In the genomic region with DNA sequence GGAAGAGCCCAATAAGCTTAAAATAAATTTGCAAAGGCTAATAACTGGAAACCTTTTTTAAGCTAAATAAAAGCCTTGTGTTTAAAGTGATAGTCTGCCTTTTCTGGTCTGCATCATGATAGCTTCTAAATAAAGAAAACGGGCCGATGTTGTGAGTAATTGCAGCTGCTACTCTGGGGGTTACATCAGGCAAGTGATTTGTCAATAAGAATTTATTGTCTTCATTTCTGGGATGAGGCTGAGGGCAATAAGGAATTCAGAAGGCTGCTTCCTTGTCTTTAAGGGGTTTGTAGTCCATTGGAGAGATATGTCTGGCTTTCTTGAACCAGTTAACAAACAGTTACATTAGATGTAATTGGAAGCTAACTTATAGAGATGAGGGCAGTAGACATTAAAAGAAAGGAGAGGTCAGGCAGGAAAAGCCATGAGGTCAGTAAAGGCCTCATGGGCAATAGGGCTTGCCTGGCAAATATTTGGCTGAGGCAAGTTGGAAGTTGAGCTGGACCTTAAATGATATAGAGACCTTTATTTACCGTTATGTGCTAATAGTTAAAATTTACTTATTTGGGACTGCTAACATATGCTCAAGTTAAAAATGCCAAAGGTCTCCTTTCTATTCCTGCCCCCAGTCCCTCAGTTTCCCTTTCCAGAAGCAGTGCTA, we compare ENCODE assay signal across 23 cellular contexts.
A peak's percentile ranks its signal among the peaks of the same experiment; 100 is the strongest.
DNase-seq lines count a peak whose midpoint lies in the region; ATAC-seq, FAIRE-seq and TF ChIP-seq lines count a peak whose summit lies in the region.
"Had no signal": no experiment of that assay in that cellular context is flagged by ENCODE, and none has a peak within 500 bp of the region (broad histone marks: within the 10 kb centered on the region; RNA-seq: fewer than 3 reads in every experiment).

No MANE protein-coding gene starts in this region.

- H4K20me1 ChIP-seq in HepG2 (ENCODE audit: insufficient read depth, low read length): no peaks in the 10 kb centered on the region

- no peak for FAIRE-seq in HepG2 (lab: Jason Lieb, UNC)
- FAIRE-seq: A204.1, endothelial cell of umbilical vein, GM19239, HTR-8/SVneo, islet of Langerhans had no signal

- intact Hi-C loops in HepG2 (cut with micrococcal nuclease; ENCODE audit: unreplicated experiment): no loop called here
- intact Hi-C loops in right lobe of liver (cut with DNase I): no loop called here
- intact Hi-C loops in activated CD4-positive, alpha-beta memory T cell treated with anti-CD3 and anti-CD28 coated beads for 36 hours (cut with micrococcal nuclease): no loop called here
- intact Hi-C loops in left colon (cut with DNase I, micrococcal nuclease): no loop called here

- TF ChIP-seq EP300 in HepG2 (IDR thresholded peaks at IDR 0.05; ENCODE audit: low read depth in 2 of 2, low read length in 2 of 2) (no peak), HepG2 (CRISPR knock-in tag; IDR thresholded peaks at IDR 0.05; ENCODE audit: borderline replicate concordance) (no peak)

- in situ Hi-C loops in HepG2 (cut with HindIII; ENCODE audit: extremely low pct_ligation_motif_present, low pct_unique_long_range_greater_than_20kb): no loop called here

- WGBS in liver: 47% methylated on average over 3 of the region's 3 CpGs
- 57% methylated on average over 3 of the region's 3 CpGs for WGBS in HepG2 (ENCODE audit: low lambda C conversion rate)
- 23% methylated on average over 3 of the region's 3 CpGs for WGBS in right lobe of liver (ENCODE audit: insufficient coverage, low coverage, low lambda C conversion rate, missing lambda C conversion rate)

- H3K4me3 ChIP-seq in liver (ENCODE audit: low read depth in 1 of 3, low read length in 3 of 3): no peak overlapping the region
- H3K4me3 ChIP-seq in HepG2 (replicated peaks in 1 of 3; ENCODE audit: insufficient read depth in 1 of 3, low read depth in 2 of 3, low read length in 3 of 3): no peak overlapping the region
- H3K4me3 ChIP-seq in right lobe of liver: no peak overlapping the region
- H3K4me3 ChIP-seq: colonic mucosa, tibial nerve had no signal

- peak overlapping the region; percentile 16 for H3K4me3 Mint-ChIP-seq in activated T-helper 17 cell treated with anti-CD3 and anti-CD28 coated beads, Interleukin-2, amount 50 U/mL, for 72 hours
- no peak overlapping the region for H3K4me3 Mint-ChIP-seq in chondrocyte (ENCODE audit: unreplicated experiment)
- no peak overlapping the region for H3K4me3 Mint-ChIP-seq in activated CD4-positive, alpha-beta memory T cell treated with anti-CD3 and anti-CD28 coated beads for 36 hours
- H3K4me3 Mint-ChIP-seq: CD4-positive, CD25-positive, alpha-beta regulatory T cell; stimulated activated naive B cell treated with anti-CD40 and anti-IgM and Interleukin-4, amounts not matched to agents 10 μg/mL and 1 μg/mL and 100 μg/mL, for 72 hours had no signal

- H3K4me1 ChIP-seq in liver (ENCODE audit: control insufficient read depth in 4 of 4, insufficient read depth in 4 of 4, low read length in 3 of 4) (peaks cover 3 to 47% (median 39%) of the 10 kb centered on the region in 4 donors), HepG2 (ENCODE audit: insufficient read depth, low read length) (peaks cover 61% of the 10 kb centered on the region), right lobe of liver (peaks cover 0 to 58% (median 25%) of the 10 kb centered on the region in 4 donors)
- H3K4me1 ChIP-seq: colonic mucosa had no signal

- H3K27me3 Mint-ChIP-seq in activated T-helper 17 cell treated with anti-CD3 and anti-CD28 coated beads, Interleukin-2, amount 50 U/mL, for 72 hours: no peaks in the 10 kb centered on the region
- H3K27me3 Mint-ChIP-seq in chondrocyte (ENCODE audit: low read depth): no peaks in the 10 kb centered on the region
- H3K27me3 Mint-ChIP-seq in activated CD4-positive, alpha-beta memory T cell treated with anti-CD3 and anti-CD28 coated beads for 36 hours: no peaks in the 10 kb centered on the region
- H3K27me3 Mint-ChIP-seq: CD4-positive, CD25-positive, alpha-beta regulatory T cell; stimulated activated naive B cell treated with anti-CD40 and anti-IgM and Interleukin-4, amounts not matched to agents 10 μg/mL and 1 μg/mL and 100 μg/mL, for 72 hours had no signal

- DNase-seq in HepG2 (ENCODE audit: low spot score): no peak
- no peak for DNase-seq in right lobe of liver
- DNase-seq in chondrocyte (ENCODE audit: low spot score): no peak
- no peak for DNase-seq in activated CD4-positive, alpha-beta memory T cell treated with anti-CD3 and anti-CD28 coated beads for 36 hours
- no peak for DNase-seq in left colon
- no peak for DNase-seq in NCI-H345 (lab: John Stamatoyannopoulos, UW)
- DNase-seq: activated naive CD4-positive, alpha-beta T cell; anterior cingulate cortex; CD4-positive, CD25-positive, alpha-beta regulatory T cell; colonic mucosa; NCI-H1694 treated with DMSO at 0.1 percent for 48 hours; NCI-H510A; SHP77; stimulated activated naive B cell treated with anti-CD40 and anti-IgM and Interleukin-4, amounts not matched to agents 10 μg/mL and 1 μg/mL and 100 μg/mL, for 72 hours; T1000 had no signal

- TF ChIP-seq CTCF in liver (IDR thresholded peaks at IDR 0.05; ENCODE audit: low read depth, low read length, missing input control) (no peak), HepG2 (CRISPR knock-in tag; IDR thresholded peaks at IDR 0.05) (no peak), right lobe of liver (IDR thresholded peaks at IDR 0.05) (no peak), chondrocyte (IDR thresholded peaks at IDR 0.05) (no peak)

- H3K27ac ChIP-seq in liver (ENCODE audit: low read depth in 1 of 2, low read length in 2 of 2): no peak overlapping the region
- H3K27ac ChIP-seq in HepG2 (ENCODE audit: extremely low read length, insufficient read depth, low read length): no peak overlapping the region
- H3K27ac ChIP-seq in right lobe of liver: peak overlapping the region in 1 of 3 donors; percentile 30
- H3K27ac ChIP-seq: colonic mucosa, tibial nerve had no signal

- no peaks in the 10 kb centered on the region for H3K36me3 Mint-ChIP-seq in activated T-helper 17 cell treated with anti-CD3 and anti-CD28 coated beads, Interleukin-2, amount 50 U/mL, for 72 hours (ENCODE audit: low read depth)
- no peaks in the 10 kb centered on the region for H3K36me3 Mint-ChIP-seq in chondrocyte (ENCODE audit: low read depth)
- H3K36me3 Mint-ChIP-seq in activated CD4-positive, alpha-beta memory T cell treated with anti-CD3 and anti-CD28 coated beads for 36 hours: no peaks in the 10 kb centered on the region

- no peak overlapping the region for H3K27ac Mint-ChIP-seq in activated T-helper 17 cell treated with anti-CD3 and anti-CD28 coated beads, Interleukin-2, amount 50 U/mL, for 72 hours
- H3K27ac Mint-ChIP-seq in chondrocyte (ENCODE audit: unreplicated experiment): no peak overlapping the region
- H3K27ac Mint-ChIP-seq in activated CD4-positive, alpha-beta memory T cell treated with anti-CD3 and anti-CD28 coated beads for 36 hours: no peak overlapping the region
- H3K27ac Mint-ChIP-seq: stimulated activated naive B cell treated with anti-CD40 and anti-IgM and Interleukin-4, amounts not matched to agents 10 μg/mL and 1 μg/mL and 100 μg/mL, for 72 hours had no signal

- no peak for ATAC-seq in HepG2
- ATAC-seq in activated T-helper 17 cell treated with anti-CD3 and anti-CD28 coated beads, Interleukin-2, amount 50 U/mL, for 72 hours (replicated peaks): no peak
- ATAC-seq in right lobe of liver: peak in 3 of 4 donors; percentile 12 to 24 (median 19)
- ATAC-seq in left colon: no peak
- ATAC-seq: stimulated activated naive B cell treated with anti-CD40 and anti-IgM and Interleukin-4, amounts not matched to agents 10 μg/mL and 1 μg/mL and 100 μg/mL, for 72 hours had no signal

- no peaks in the 10 kb centered on the region for H3K9me3 ChIP-seq in liver (ENCODE audit: control insufficient read depth in 4 of 4, low read length in 3 of 4)
- no peaks in the 10 kb centered on the region for H3K9me3 ChIP-seq in HepG2 (ENCODE audit: low read length)
- H3K9me3 ChIP-seq in right lobe of liver: no peaks in the 10 kb centered on the region
- H3K9me3 ChIP-seq: colonic mucosa, tibial nerve had no signal

- no TSS peak for BruUV-seq in HepG2 (replicated peaks; lab: Mats Ljungman, UMichigan)

- no peak overlapping the region for H3K9ac ChIP-seq in liver (ENCODE audit: low read depth in 1 of 2, low read length in 2 of 2)
- no peak overlapping the region for H3K9ac ChIP-seq in HepG2 (ENCODE audit: insufficient read depth, low read depth, low read length)

- TF ChIP-seq POLR2A in HepG2 (IDR thresholded peaks at IDR 0.05; ENCODE audit: insufficient read depth in 1 of 2, low read depth in 2 of 2, low read length in 2 of 2) (no peak), right lobe of liver (IDR thresholded peaks at IDR 0.05) (no peak)

- H3K79me2 ChIP-seq in HepG2 (ENCODE audit: insufficient read depth, low read length): no peaks in the 10 kb centered on the region

- H2AFZ ChIP-seq in HepG2 (ENCODE audit: low read length): no peak overlapping the region

- H3K36me3 ChIP-seq in liver (ENCODE audit: control insufficient read depth in 4 of 4, insufficient read depth in 3 of 4, low read depth in 1 of 4, low read length in 3 of 4) (no peaks in the 10 kb centered on the region), HepG2 (replicated peaks in 1 of 2; ENCODE audit: control insufficient read depth in 1 of 2, insufficient read depth in 2 of 2, low read length in 2 of 2) (no peaks in the 10 kb centered on the region), right lobe of liver (no peaks in the 10 kb centered on the region)
- H3K36me3 ChIP-seq: colonic mucosa, tibial nerve had no signal

- no peak overlapping the region for H3K4me2 ChIP-seq in HepG2 (ENCODE audit: low read depth, low read length)

- CTCF ChIA-PET in HepG2 (lab: Yijun Ruan, JAX; ENCODE audit: low intra/inter-chr PET ratio, low total read pairs): no interaction called here
- CTCF ChIA-PET in activated CD4-positive, alpha-beta memory T cell treated with anti-CD3 and anti-CD28 coated beads for 36 hours (lab: Charles Lee): interaction anchor here (0.8 to 6.1 kb wide), 6 partner anchors 193 to 774 kb away, joined by 3 to 44 read pairs (median 4); no protein-coding TSS in a partner anchor

- H3K4me1 Mint-ChIP-seq in activated T-helper 17 cell treated with anti-CD3 and anti-CD28 coated beads, Interleukin-2, amount 50 U/mL, for 72 hours: peaks cover 38% of the 10 kb centered on the region
- peaks cover 19% of the 10 kb centered on the region for H3K4me1 Mint-ChIP-seq in chondrocyte (ENCODE audit: low read depth)
- H3K4me1 Mint-ChIP-seq in activated CD4-positive, alpha-beta memory T cell treated with anti-CD3 and anti-CD28 coated beads for 36 hours (ENCODE audit: low read depth): peaks cover 29% of the 10 kb centered on the region

- no peaks in the 10 kb centered on the region for H3K27me3 ChIP-seq in liver (ENCODE audit: control insufficient read depth in 4 of 4, insufficient read depth in 4 of 4, low read length in 3 of 4)
- no peaks in the 10 kb centered on the region for H3K27me3 ChIP-seq in HepG2 (ENCODE audit: control insufficient read depth in 1 of 2, insufficient read depth in 2 of 2, low read length in 2 of 2)
- H3K27me3 ChIP-seq in right lobe of liver: no peaks in the 10 kb centered on the region
- H3K27me3 ChIP-seq: colonic mucosa, tibial nerve had no signal

- POLR2A ChIA-PET in HepG2 (lab: Yijun Ruan, JAX): no interaction called here
- POLR2A ChIA-PET in activated CD4-positive, alpha-beta memory T cell treated with anti-CD3 and anti-CD28 coated beads for 36 hours (lab: Charles Lee): interaction anchor here (1.0 kb wide), 1 partner anchor 172 kb away, joined by 3 read pairs; no protein-coding TSS in a partner anchor

- H3K9me3 Mint-ChIP-seq in activated T-helper 17 cell treated with anti-CD3 and anti-CD28 coated beads, Interleukin-2, amount 50 U/mL, for 72 hours: no peaks in the 10 kb centered on the region
- no peaks in the 10 kb centered on the region for H3K9me3 Mint-ChIP-seq in chondrocyte (ENCODE audit: low read depth)
- H3K9me3 Mint-ChIP-seq in activated CD4-positive, alpha-beta memory T cell treated with anti-CD3 and anti-CD28 coated beads for 36 hours: no peaks in the 10 kb centered on the region
- H3K9me3 Mint-ChIP-seq: CD4-positive, CD25-positive, alpha-beta regulatory T cell; stimulated activated naive B cell treated with anti-CD40 and anti-IgM and Interleukin-4, amounts not matched to agents 10 μg/mL and 1 μg/mL and 100 μg/mL, for 72 hours had no signal

- TF ChIP-seq RAD21 in liver (IDR thresholded peaks at IDR 0.05) (no peak), HepG2 (CRISPR knock-in tag; IDR thresholded peaks at IDR 0.05) (no peak)

Comparison
In these comparisons a context has a peak if more than half of its experiments do, and no peak if none do; other contexts are left out.
1. ATAC-seq: peak in right lobe of liver (3 of 4); none in HepG2 (single experiment), activated T-helper 17 cell treated with anti-CD3 and anti-CD28 coated beads, Interleukin-2, amount 50 U/mL, for 72 hours (single experiment) and left colon (single experiment).